ENCODE assay signal across 2 cellular contexts in the genomic region with DNA sequence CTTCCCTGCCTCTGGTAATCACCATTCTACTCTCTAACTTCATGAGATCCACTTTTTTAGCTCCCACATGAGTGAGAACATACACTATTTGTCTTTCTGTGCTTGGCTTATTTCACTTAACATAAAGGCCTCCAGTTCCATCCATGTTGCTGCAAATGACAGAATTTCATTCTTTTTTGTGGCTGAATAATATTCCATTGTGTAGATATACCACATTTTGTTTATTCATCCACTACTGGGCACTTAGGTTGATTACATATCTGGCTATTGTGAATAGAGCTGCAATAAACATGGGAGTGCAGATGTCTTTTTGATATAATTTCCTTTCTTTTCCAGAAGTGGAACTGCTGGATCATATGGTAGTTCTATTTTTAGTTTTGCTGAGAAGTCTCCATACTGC.
TF ChIP-seq lines count a peak whose summit lies in the region.

No MANE protein-coding gene starts in this region.

TF ChIP-seq in SK-N-SH treated with all-trans-retinoic acid at 6 μM for 48 hours, 23 proteins besides CTCF, POLR2A, EP300 and RAD21 (continued from another document):
- TF ChIP-seq, protein P1, sequence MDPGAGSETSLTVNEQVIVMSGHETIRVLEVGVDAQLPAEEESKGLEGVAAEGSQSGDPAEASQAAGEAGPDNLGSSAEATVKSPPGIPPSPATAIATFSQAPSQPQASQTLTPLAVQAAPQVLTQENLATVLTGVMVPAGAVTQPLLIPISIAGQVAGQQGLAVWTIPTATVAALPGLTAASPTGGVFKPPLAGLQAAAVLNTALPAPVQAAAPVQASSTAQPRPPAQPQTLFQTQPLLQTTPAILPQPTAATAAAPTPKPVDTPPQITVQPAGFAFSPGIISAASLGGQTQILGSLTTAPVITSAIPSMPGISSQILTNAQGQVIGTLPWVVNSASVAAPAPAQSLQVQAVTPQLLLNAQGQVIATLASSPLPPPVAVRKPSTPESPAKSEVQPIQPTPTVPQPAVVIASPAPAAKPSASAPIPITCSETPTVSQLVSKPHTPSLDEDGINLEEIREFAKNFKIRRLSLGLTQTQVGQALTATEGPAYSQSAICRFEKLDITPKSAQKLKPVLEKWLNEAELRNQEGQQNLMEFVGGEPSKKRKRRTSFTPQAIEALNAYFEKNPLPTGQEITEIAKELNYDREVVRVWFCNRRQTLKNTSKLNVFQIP (CRISPR knock-in tag; IDR thresholded peaks at IDR 0.05; ENCODE audit: borderline replicate concordance, low read depth), result no peak
- peak; percentile 92 for TF ChIP-seq ZNF8 (CRISPR knock-in tag; IDR thresholded peaks at IDR 0.05)
- TF ChIP-seq ZFP30 (CRISPR knock-in tag; IDR thresholded peaks at IDR 0.05), result no peak
- no peak for TF ChIP-seq TOX (CRISPR knock-in tag; IDR thresholded peaks at IDR 0.05; ENCODE audit: borderline replicate concordance)
- no peak for TF ChIP-seq TCF4 (CRISPR knock-in tag; IDR thresholded peaks at IDR 0.05; ENCODE audit: borderline replicate concordance)

TF ChIP-seq in SK-N-SH, 30 proteins besides CTCF, POLR2A, EP300 and RAD21 (continued from another document):
- TF ChIP-seq, protein P2, sequence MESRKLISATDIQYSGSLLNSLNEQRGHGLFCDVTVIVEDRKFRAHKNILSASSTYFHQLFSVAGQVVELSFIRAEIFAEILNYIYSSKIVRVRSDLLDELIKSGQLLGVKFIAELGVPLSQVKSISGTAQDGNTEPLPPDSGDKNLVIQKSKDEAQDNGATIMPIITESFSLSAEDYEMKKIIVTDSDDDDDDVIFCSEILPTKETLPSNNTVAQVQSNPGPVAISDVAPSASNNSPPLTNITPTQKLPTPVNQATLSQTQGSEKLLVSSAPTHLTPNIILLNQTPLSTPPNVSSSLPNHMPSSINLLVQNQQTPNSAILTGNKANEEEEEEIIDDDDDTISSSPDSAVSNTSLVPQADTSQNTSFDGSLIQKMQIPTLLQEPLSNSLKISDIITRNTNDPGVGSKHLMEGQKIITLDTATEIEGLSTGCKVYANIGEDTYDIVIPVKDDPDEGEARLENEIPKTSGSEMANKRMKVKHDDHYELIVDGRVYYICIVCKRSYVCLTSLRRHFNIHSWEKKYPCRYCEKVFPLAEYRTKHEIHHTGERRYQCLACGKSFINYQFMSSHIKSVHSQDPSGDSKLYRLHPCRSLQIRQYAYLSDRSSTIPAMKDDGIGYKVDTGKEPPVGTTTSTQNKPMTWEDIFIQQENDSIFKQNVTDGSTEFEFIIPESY (IDR thresholded peaks at IDR 0.05; ENCODE audit: borderline replicate concordance, low read depth), result no peak
- TF ChIP-seq FOXM1 (IDR thresholded peaks at IDR 0.05; ENCODE audit: low read depth) (no peak), CHD2 (IDR thresholded peaks at IDR 0.05; ENCODE audit: low read length, partially characterized antibody) (no peak), MEF2A (IDR thresholded peaks at IDR 0.05; ENCODE audit: borderline replicate concordance, low read depth) (no peak), TCF12 (IDR thresholded peaks at IDR 0.05) (no peak), RCOR1 (IDR thresholded peaks at IDR 0.05; ENCODE audit: low read length) (no peak), SIN3A (IDR thresholded peaks at IDR 0.05; ENCODE audit: borderline replicate concordance, low read depth, low read length) (no peak), EZH2phosphoT487 (IDR thresholded peaks at IDR 0.05; ENCODE audit: borderline replicate concordance, low read depth) (no peak)
- TF ChIP-seq, protein P3, sequence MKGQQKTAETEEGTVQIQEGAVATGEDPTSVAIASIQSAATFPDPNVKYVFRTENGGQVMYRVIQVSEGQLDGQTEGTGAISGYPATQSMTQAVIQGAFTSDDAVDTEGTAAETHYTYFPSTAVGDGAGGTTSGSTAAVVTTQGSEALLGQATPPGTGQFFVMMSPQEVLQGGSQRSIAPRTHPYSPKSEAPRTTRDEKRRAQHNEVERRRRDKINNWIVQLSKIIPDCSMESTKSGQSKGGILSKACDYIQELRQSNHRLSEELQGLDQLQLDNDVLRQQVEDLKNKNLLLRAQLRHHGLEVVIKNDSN (IDR thresholded peaks at IDR 0.05; ENCODE audit: borderline replicate concordance, low read depth), result no peak
